In the genomic region with DNA sequence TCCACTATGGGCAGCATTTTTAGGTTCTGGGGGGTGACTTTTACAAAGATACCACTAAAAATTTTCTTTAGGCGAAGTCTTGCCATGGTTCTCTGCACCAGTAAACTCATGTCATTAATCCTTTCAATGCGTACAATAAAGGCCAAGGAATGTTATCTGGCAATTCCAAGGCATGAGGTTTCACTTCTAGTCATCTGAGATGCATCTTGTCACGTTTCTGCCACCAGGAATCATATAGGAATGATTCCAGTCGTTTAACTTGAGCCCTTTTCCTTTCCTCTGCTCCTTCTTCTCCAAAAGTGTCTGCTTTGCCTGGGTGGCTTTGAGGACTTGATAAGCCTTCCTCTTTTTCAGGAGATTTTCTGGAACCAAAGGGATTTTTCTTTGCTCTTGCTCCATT, we compare ENCODE assay signal across 4 cellular contexts. TPM values are rescaled to one million over a fixed set of nuclear protein-coding genes. Genes with fewer than 3 reads are reported as not detected.
"Had no signal": no experiment of that assay in that cellular context is flagged by ENCODE, and none has a peak within 500 bp of the region (broad histone marks: within the 10 kb centered on the region; RNA-seq: fewer than 3 reads in every experiment).

No MANE protein-coding gene starts in this region.

- H3K9me3 Mint-ChIP-seq: GM23338, H9 had no signal

- ATAC-seq: GM23338 had no signal

- H3K4me3 ChIP-seq: GM23338 had no signal

- DNase-seq: H9, HCEC 1CT, IMR-90 had no signal

- H3K27ac Mint-ChIP-seq: GM23338, H9 had no signal

- H3K4me2 ChIP-seq: GM23338 had no signal

- H2AFZ ChIP-seq: GM23338 had no signal

- H3K4me3 Mint-ChIP-seq: GM23338, H9 had no signal

RNA-seq across cellular contexts. Expression of a gene that starts 56.8 kb away (rescaled TPM):
- polyA plus RNA-seq: IMR-90 had no signal
